Comparison of ENCODE assay signal across 23 cellular contexts in the genomic region with DNA sequence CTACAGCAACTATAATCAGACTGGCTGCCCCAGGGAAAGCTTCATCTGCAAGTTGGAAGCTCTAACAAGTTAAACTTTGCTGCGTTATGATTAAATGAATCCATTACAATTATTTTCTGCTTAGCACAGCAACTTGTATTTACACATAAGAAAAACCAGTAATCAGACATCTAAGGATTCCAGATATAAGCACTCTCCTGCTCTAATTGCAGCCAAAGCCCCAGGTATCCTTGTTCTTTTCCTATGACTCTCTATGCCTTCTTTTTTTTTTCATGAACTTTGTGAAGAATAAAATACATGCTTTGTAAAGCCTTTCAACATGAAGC.
"Had no signal": no experiment of that assay in that cellular context is flagged by ENCODE, and none has a peak within 500 bp of the region (broad histone marks: within the 10 kb centered on the region; RNA-seq: fewer than 3 reads in every experiment).

No MANE protein-coding gene starts in this region.

- H3K4me3 ChIP-seq: gastrocnemius medialis, stomach, suprapubic skin, transverse colon had no signal

- H3K4me1 ChIP-seq: stomach, transverse colon had no signal

- H3K9me3 ChIP-seq: gastrocnemius medialis, stomach, suprapubic skin, transverse colon had no signal

- DNase-seq: activated B cell treated with CpG ODN at 0.5 μM for 24 hours; activated CD4-positive, alpha-beta T cell treated with anti-CD3 and anti-CD28 coated beads for 36 hours; activated CD4-positive, alpha-beta T cell treated with anti-CD3 and anti-CD28 coated beads, Interleukin-2, amount 50 U/mL, for 4 hours; activated CD8-positive, alpha-beta memory T cell treated with anti-CD3 and anti-CD28 coated beads, Interleukin-2, amount 50 U/mL, for 48 hours; activated effector memory CD4-positive, alpha-beta T cell treated with anti-CD3 and anti-CD28 coated beads, Interleukin-2, amount 50 U/mL, for 16 hours; activated naive CD4-positive, alpha-beta T cell treated with anti-CD3 and anti-CD28 coated beads, Interleukin-2, amount 10 ng/mL, durations not matched to agents 7 days and 5 days; activated T-cell treated with anti-CD3 and anti-CD28 coated beads, Interleukin-2, amount 50 U/mL, for 48 hours; amygdala; caudate nucleus; dermis blood vessel endothelial cell; effector CD8-positive, alpha-beta T cell; gastrocnemius medialis; hippocampal formation; left ventricle myocardium superior; stimulated activated CD4-positive, alpha-beta T cell treated with anti-CD3 and anti-CD28 coated beads, Interleukin-15, amount 100 ng/mL, for 24 hours; stomach; T1000; transverse colon had no signal

- ATAC-seq: gastrocnemius medialis; left ventricle myocardium superior; sciatic nerve; stimulated activated memory B cell treated with anti-CD40 and anti-IgM and Interleukin-4, amounts not matched to agents 10 μg/mL and 1 μg/mL and 100 μg/mL, for 72 hours had no signal

- H3K27ac ChIP-seq: gastrocnemius medialis, stomach, suprapubic skin, transverse colon had no signal

- FAIRE-seq: small intestine, urothelium cell line had no signal

- H3K36me3 ChIP-seq: gastrocnemius medialis, stomach, suprapubic skin, transverse colon had no signal

- H3K27me3 ChIP-seq: gastrocnemius medialis, stomach, suprapubic skin, transverse colon had no signal
